Comparison of ENCODE assay signal across 10 cellular contexts in the genomic region with DNA sequence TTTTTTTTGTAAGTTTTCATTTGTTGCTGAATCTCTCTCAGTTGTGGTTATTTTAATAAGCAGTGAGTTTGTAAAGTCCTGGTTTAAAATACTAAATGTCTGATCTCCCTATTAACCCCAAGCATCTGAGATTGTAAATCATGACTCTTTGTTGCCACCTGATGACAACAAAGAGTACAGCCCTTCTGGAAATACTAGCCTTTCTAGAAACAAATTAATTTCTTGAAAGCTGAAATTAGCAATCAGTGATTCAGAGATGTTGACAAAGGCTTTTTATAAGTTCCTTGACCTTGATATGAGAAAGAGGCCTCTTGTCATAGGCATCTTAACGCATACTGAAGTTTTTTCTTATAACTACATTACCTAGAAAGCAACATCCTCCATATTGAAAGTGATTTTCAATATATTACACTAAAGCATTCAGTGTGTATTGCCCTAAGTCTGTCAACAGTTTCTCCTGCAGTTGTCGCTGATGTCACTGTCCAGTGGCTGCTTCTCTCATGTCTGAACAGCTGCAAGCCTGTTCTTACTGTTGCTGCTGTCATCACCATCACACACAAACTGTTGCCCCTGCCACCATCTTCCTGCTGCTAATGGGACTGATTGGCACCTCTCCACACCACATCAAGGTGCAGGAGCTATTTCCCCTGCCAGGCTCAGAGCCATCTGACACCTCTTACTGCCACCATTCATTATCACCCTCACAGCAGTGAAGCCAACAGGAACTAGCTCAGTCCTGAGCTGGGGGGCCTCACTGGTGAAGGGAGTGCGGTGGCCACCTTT.
DNase-seq lines count a peak whose midpoint lies in the region; ATAC-seq and TF ChIP-seq lines count a peak whose summit lies in the region.
"Had no signal": no experiment of that assay in that cellular context is flagged by ENCODE, and none has a peak within 500 bp of the region (broad histone marks: within the 10 kb centered on the region; RNA-seq: fewer than 3 reads in every experiment).

No MANE protein-coding gene starts in this region.

- H4K20me1 ChIP-seq in HCT116 (ENCODE audit: insufficient read depth) (no peaks in the 10 kb centered on the region), MM.1S (ENCODE audit: insufficient read depth, low read length) (no peaks in the 10 kb centered on the region)

- no TSS peak for BruUV-seq in HCT116 (replicated peaks; lab: Mats Ljungman, UMichigan)

- H3K4me1 ChIP-seq in HCT116 (ENCODE audit: control insufficient read depth in 1 of 2, insufficient read depth in 2 of 2, low read length in 2 of 2) = 0 out of 4 replicates have a peak, but pooled peaks cover 0 to 2% of the 10 kb centered on the region in 2 experiments
- peaks cover 27% of the 10 kb centered on the region for H3K4me1 ChIP-seq in MM.1S (ENCODE audit: low read length)
- no peaks in the 10 kb centered on the region for H3K4me1 ChIP-seq in adipocyte (ENCODE audit: control insufficient read depth, insufficient read depth, low read length)
- H3K4me1 ChIP-seq: gastrocnemius medialis had no signal

- no peak for DNase-seq in HCT116 (ENCODE audit: low read depth, low spot score)
- DNase-seq in MM.1S = no peak
- DNase-seq in adipocyte (ENCODE audit: low read depth) = peak; percentile 3
- peak; percentile 5 for DNase-seq in iris pigment epithelial cell (ENCODE audit: low read depth)
- no peak for DNase-seq in stimulated activated naive CD4-positive, alpha-beta T cell treated with Interleukin-2 at 50 U/mL for 16 hours (lab: John Stamatoyannopoulos, UW)
- no peak for DNase-seq in sciatic nerve (ENCODE audit: low spot score)
- no peak for DNase-seq in MV-4-11 (lab: John Stamatoyannopoulos, UW)
- DNase-seq: gastrocnemius medialis, posterior cingulate gyrus had no signal

- H3K9me2 ChIP-seq in HCT116 (ENCODE audit: insufficient read depth) (no peaks in the 10 kb centered on the region), MM.1S (replicated peaks; ENCODE audit: insufficient read depth, low read length) (no peaks in the 10 kb centered on the region)

- H2AFZ ChIP-seq in HCT116 (ENCODE audit: low read depth, low read length, poor library complexity, severe bottlenecking) = no peak overlapping the region
- no peak overlapping the region for H2AFZ ChIP-seq in MM.1S (ENCODE audit: low read length)

- H3K79me2 ChIP-seq in HCT116 (ENCODE audit: insufficient read depth, low read length) = no peaks in the 10 kb centered on the region
- H3K79me2 ChIP-seq in MM.1S (ENCODE audit: low read length) = no peaks in the 10 kb centered on the region

- POLR2A ChIA-PET in HCT116 (lab: Charles Lee) = no interaction called here

- H3K27me3 ChIP-seq in HCT116 (ENCODE audit: insufficient read depth, low read length) (no peaks in the 10 kb centered on the region), MM.1S (replicated peaks; ENCODE audit: insufficient read depth, low read length) (no peaks in the 10 kb centered on the region), adipocyte (replicated peaks; ENCODE audit: control insufficient read depth, insufficient read depth, low read length) (no peaks in the 10 kb centered on the region)
- H3K27me3 ChIP-seq: gastrocnemius medialis had no signal

- ATAC-seq in HCT116 = peak; percentile 36; the same call in 1 of the 2 replicates
- ATAC-seq in sciatic nerve = no peak
- ATAC-seq: gastrocnemius medialis, left lobe of liver had no signal

- no peak overlapping the region for H3K4me3 ChIP-seq in HCT116 (replicated peaks in 1 of 2; ENCODE audit: low read depth in 1 of 2, low read length in 2 of 2)
- H3K4me3 ChIP-seq in MM.1S (ENCODE audit: low read length) = no peak overlapping the region
- no peak overlapping the region for H3K4me3 ChIP-seq in adipocyte (ENCODE audit: low read length)
- H3K4me3 ChIP-seq: gastrocnemius medialis had no signal

- no peaks in the 10 kb centered on the region for H3F3A ChIP-seq in MM.1S (ENCODE audit: insufficient read depth, low read length)

- no peaks in the 10 kb centered on the region for H3K36me3 ChIP-seq in HCT116 (ENCODE audit: control insufficient read depth in 1 of 2, insufficient read depth in 2 of 2, low read length in 2 of 2)
- H3K36me3 ChIP-seq in MM.1S (replicated peaks; ENCODE audit: insufficient read depth, low read length) = no peaks in the 10 kb centered on the region
- H3K36me3 ChIP-seq in adipocyte (ENCODE audit: control insufficient read depth, insufficient read depth, low read length, severe bottlenecking) = no peaks in the 10 kb centered on the region
- H3K36me3 ChIP-seq: gastrocnemius medialis had no signal

- CTCF ChIA-PET in HCT116 (lab: Charles Lee) = interaction anchor here (1.0 to 1.2 kb wide), 2 partner anchors 10 to 388 kb away, joined by 3 read pairs; no protein-coding TSS in a partner anchor

- H3K27ac ChIP-seq in HCT116 (ENCODE audit: low read depth, low read length) = no peak overlapping the region
- H3K27ac ChIP-seq in MM.1S (ENCODE audit: low read length) = no peak overlapping the region
- H3K27ac ChIP-seq: gastrocnemius medialis had no signal

- H3K4me2 ChIP-seq in HCT116 (ENCODE audit: low read length) (no peak overlapping the region), MM.1S (ENCODE audit: low read depth, low read length) (no peak overlapping the region)

- intact Hi-C loops in HCT116 (cut with micrococcal nuclease) (no loop called here), sciatic nerve (cut with DNase I) (no loop called here)

- TF ChIP-seq CTCF in HCT116 (IDR thresholded peaks at IDR 0.05 in 2 of 3, conservative IDR thresholded peaks at IDR 0.05 in 1 of 3; ENCODE audit: borderline replicate concordance in 1 of 3, insufficient read depth in 1 of 3, low read depth in 2 of 3, low read length in 2 of 3) = peak in 2 of 3 experiments; percentile 8 to 34; a peak in 2 of 6 replicates
- peak; percentile 41 for TF ChIP-seq CTCF in MM.1S (IDR thresholded peaks at IDR 0.05; ENCODE audit: low read length)

- no peak for TF ChIP-seq POLR2A in HCT116 (IDR thresholded peaks at IDR 0.05; ENCODE audit: borderline replicate concordance, extremely low read depth, insufficient read depth, insufficient read length)

- H3K9me3 ChIP-seq in HCT116 (ENCODE audit: control insufficient read depth in 1 of 2, insufficient read depth in 1 of 2, low read depth in 1 of 2, low read length in 2 of 2) (no peaks in the 10 kb centered on the region), MM.1S (replicated peaks; ENCODE audit: insufficient read depth, low read length) (no peaks in the 10 kb centered on the region), adipocyte (ENCODE audit: control insufficient read depth, low read length) (peaks cover 3% of the 10 kb centered on the region)
- H3K9me3 ChIP-seq: gastrocnemius medialis had no signal

- peak; percentile 38 for TF ChIP-seq RAD21 in HCT116 (IDR thresholded peaks at IDR 0.05; ENCODE audit: low read depth)

- RAD21 ChIA-PET in HCT116 (lab: Charles Lee; ENCODE audit: low non-redundant PET in 1 of 2, low total read pairs in 2 of 2, uncharacterized antibody in 2 of 2, unreplicated experiment in 2 of 2) = no interaction called here

- H3K9ac ChIP-seq in HCT116 (ENCODE audit: low read length) (no peak overlapping the region), MM.1S (ENCODE audit: low read length) (no peak overlapping the region), adipocyte (ENCODE audit: low read length) (no peak overlapping the region)

TF ChIP-seq in HCT116, 20 proteins besides CTCF, POLR2A, EP300 and RAD21:
- TF ChIP-seq EZH2phosphoT487 (IDR thresholded peaks at IDR 0.05; ENCODE audit: borderline replicate concordance) (no peak), TCF7L2 (IDR thresholded peaks at IDR 0.05; ENCODE audit: borderline replicate concordance, extremely low read depth, insufficient read depth, insufficient read length) (peak; percentile 81), SIN3A (IDR thresholded peaks at IDR 0.05; ENCODE audit: low read depth) (no peak)
- TF ChIP-seq, protein P1, sequence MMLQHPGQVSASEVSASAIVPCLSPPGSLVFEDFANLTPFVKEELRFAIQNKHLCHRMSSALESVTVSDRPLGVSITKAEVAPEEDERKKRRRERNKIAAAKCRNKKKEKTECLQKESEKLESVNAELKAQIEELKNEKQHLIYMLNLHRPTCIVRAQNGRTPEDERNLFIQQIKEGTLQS (IDR thresholded peaks at IDR 0.05) = no peak

Comparison
In these comparisons a context has a peak if more than half of its experiments do, and no peak if none do; other contexts are left out.
1. DNase-seq: peak in adipocyte (single experiment) and iris pigment epithelial cell (single experiment); none in HCT116 (single experiment), MM.1S (single experiment), stimulated activated naive CD4-positive, alpha-beta T cell treated with Interleukin-2 at 50 U/mL for 16 hours (single experiment), sciatic nerve (single experiment) and MV-4-11 (single experiment).